In the genomic region with DNA sequence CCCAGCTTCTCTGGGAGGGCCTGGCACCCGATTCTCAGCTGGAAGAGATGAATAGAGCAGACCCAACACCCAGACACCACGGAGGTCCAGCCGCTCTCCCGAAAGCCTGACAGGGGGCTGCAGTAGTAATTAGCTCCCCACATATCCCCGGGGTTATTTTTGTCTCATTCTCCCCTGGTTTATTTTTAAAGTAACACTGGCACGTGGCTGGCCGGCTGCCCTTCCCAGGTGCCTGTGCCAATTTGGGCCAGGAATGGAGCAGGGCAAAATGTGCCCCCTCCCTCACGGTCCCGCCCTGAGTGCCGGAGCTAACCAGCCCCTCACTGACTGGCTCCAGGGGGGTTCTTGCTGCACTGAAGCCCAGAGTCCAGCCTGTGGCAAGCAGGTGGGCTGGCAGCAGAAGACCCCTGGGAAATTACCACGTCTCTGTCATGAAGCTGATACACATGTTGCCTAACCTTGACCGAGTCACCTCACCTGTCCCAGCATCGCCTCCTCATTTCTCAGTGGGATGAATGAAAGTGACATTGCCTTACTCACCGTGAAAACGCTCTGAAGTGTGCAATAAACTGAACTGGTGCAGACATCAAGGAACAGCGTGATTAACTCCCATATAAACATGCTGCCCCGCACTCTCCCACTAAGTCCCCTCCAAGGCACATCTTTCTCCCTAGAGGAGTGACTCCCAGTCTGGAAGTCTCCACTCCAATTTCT, we compare ENCODE assay signal across 30 cellular contexts. TPM values are rescaled to one million over a fixed set of nuclear protein-coding genes. Genes with fewer than 3 reads are reported as not detected.
DNase-seq lines count a peak whose midpoint lies in the region; FAIRE-seq and TF ChIP-seq lines count a peak whose summit lies in the region.
"Had no signal": no experiment of that assay in that cellular context is flagged by ENCODE, and none has a peak within 500 bp of the region (broad histone marks: within the 10 kb centered on the region; RNA-seq: fewer than 3 reads in every experiment).

No MANE protein-coding gene starts in this region.

- no peak overlapping the region for H2BK20ac ChIP-seq in H1 (ENCODE audit: low read length)

- TF ChIP-seq CTCF in H1 (IDR thresholded peaks at IDR 0.05; ENCODE audit: control extremely low read depth in 1 of 3, insufficient read depth in 1 of 3, low read depth in 1 of 3, low read length in 3 of 3) (no peak), kidney (IDR thresholded peaks at IDR 0.05; ENCODE audit: borderline replicate concordance, extremely low read depth, insufficient read depth) (no peak), glutamatergic neuron (IDR thresholded peaks at IDR 0.05; ENCODE audit: partially characterized antibody, unreplicated experiment) (no peak)

- CTCF ChIA-PET in H1 (lab: Charles Lee; ENCODE audit: partially characterized antibody): interaction anchor here (0.9 to 4.4 kb wide), 11 partner anchors 8 to 125 kb away, joined by 3 to 26 read pairs (median 5); no protein-coding TSS in a partner anchor

- H4K91ac ChIP-seq in H1 (replicated peaks; ENCODE audit: insufficient read length, low read length): no peak overlapping the region

- peaks cover 11% of the 10 kb centered on the region for H3K27me3 Mint-ChIP-seq in glutamatergic neuron (ENCODE audit: unreplicated experiment)
- no peaks in the 10 kb centered on the region for H3K27me3 Mint-ChIP-seq in activated CD4-positive, alpha-beta T cell treated with anti-CD3 and anti-CD28 coated beads, Interleukin-2, amount 10 ng/mL, durations not matched to agents 24 days and 14 days
- H3K27me3 Mint-ChIP-seq: stimulated activated naive CD8-positive, alpha-beta T cell treated with anti-CD3 and anti-CD28 coated beads, Interleukin-15, Interleukin-2, amounts not matched to agents 100 ng/mL and 50 ng/mL, for 24 hours had no signal

- no peak overlapping the region for H3K9ac ChIP-seq in BLaER1
- H3K9ac ChIP-seq in H1 (replicated peaks in 1 of 4; ENCODE audit: extremely low read depth in 1 of 4, low read depth in 3 of 4, low read length in 3 of 4): no peak overlapping the region
- no peak overlapping the region for H3K9ac ChIP-seq in kidney (ENCODE audit: low read length in 2 of 2)
- no peak overlapping the region for H3K9ac ChIP-seq in rectal smooth muscle tissue (ENCODE audit: low read length)

- no peak overlapping the region for H2BK12ac ChIP-seq in H1 (ENCODE audit: low read depth, low read length)

- H3K4me1 Mint-ChIP-seq in glutamatergic neuron (ENCODE audit: low read depth, unreplicated experiment): peaks cover 34% of the 10 kb centered on the region
- H3K4me1 Mint-ChIP-seq in activated CD4-positive, alpha-beta T cell treated with anti-CD3 and anti-CD28 coated beads, Interleukin-2, amount 10 ng/mL, durations not matched to agents 24 days and 14 days: no peaks in the 10 kb centered on the region
- H3K4me1 Mint-ChIP-seq: activated naive CD8-positive, alpha-beta T cell treated with anti-CD3 and anti-CD28 coated beads, Interleukin-2, amount 10 ng/mL, durations not matched to agents 7 days and 5 days had no signal

- TF ChIP-seq EP300 in H1 (IDR thresholded peaks at IDR 0.05; ENCODE audit: borderline replicate concordance in 1 of 2, low read depth in 2 of 2, low read length in 2 of 2): no peak

- H4K8ac ChIP-seq in H1 (ENCODE audit: extremely low read depth, insufficient read depth, low read length): no peak overlapping the region; the same call in 1 of the 2 replicates

- no peak overlapping the region for H4K5ac ChIP-seq in H1 (ENCODE audit: insufficient read length, low read depth, low read length)

- H2AFZ ChIP-seq in H1 (ENCODE audit: low read length): no peak overlapping the region

- H3K23ac ChIP-seq in H1 (ENCODE audit: insufficient read length): no peak overlapping the region

- no peak overlapping the region for H3K56ac ChIP-seq in H1 (replicated peaks; ENCODE audit: insufficient read length, low read depth, low read length)

- peaks cover 8% of the 10 kb centered on the region for H3K9me3 Mint-ChIP-seq in glutamatergic neuron (ENCODE audit: unreplicated experiment)
- no peaks in the 10 kb centered on the region for H3K9me3 Mint-ChIP-seq in activated CD4-positive, alpha-beta T cell treated with anti-CD3 and anti-CD28 coated beads, Interleukin-2, amount 10 ng/mL, durations not matched to agents 24 days and 14 days
- H3K9me3 Mint-ChIP-seq: activated naive CD8-positive, alpha-beta T cell treated with anti-CD3 and anti-CD28 coated beads, Interleukin-2, amount 10 ng/mL, durations not matched to agents 7 days and 5 days; stimulated activated naive CD8-positive, alpha-beta T cell treated with anti-CD3 and anti-CD28 coated beads, Interleukin-15, Interleukin-2, amounts not matched to agents 100 ng/mL and 50 ng/mL, for 24 hours had no signal

- intact Hi-C loops in kidney (cut with DNase I): no loop called here
- intact Hi-C loops in activated CD4-positive, alpha-beta T cell treated with anti-CD3 and anti-CD28 coated beads, Interleukin-2, amount 10 ng/mL, durations not matched to agents 24 days and 14 days (cut with micrococcal nuclease): no loop called here

- peaks cover 42% of the 10 kb centered on the region for H3K4me1 ChIP-seq in BLaER1
- peaks cover 0 to 11% (median 5%) of the 10 kb centered on the region in 4 experiments; a peak in 4 of 7 replicates for H3K4me1 ChIP-seq in H1 (replicated peaks in 1 of 4; ENCODE audit: control insufficient read depth in 3 of 4, insufficient read depth in 4 of 4, low read length in 3 of 4)
- peaks cover 0 to 8% of the 10 kb centered on the region in 2 donors for H3K4me1 ChIP-seq in kidney (ENCODE audit: control insufficient read depth in 1 of 2, insufficient read depth in 1 of 2, low read depth in 1 of 2, low read length in 2 of 2)
- peaks cover 26% of the 10 kb centered on the region for H3K4me1 ChIP-seq in rectal smooth muscle tissue (ENCODE audit: control insufficient read depth, insufficient read depth, low read length)
- H3K4me1 ChIP-seq: foreskin keratinocyte had no signal

- no peaks in the 10 kb centered on the region for H3K23me2 ChIP-seq in H1 (ENCODE audit: low read depth, low read length)

- H3K4ac ChIP-seq in H1 (replicated peaks; ENCODE audit: insufficient read length, low read depth, low read length): no peak overlapping the region

- TF ChIP-seq POLR2A in H1 (IDR thresholded peaks at IDR 0.05; ENCODE audit: control extremely low read depth in 1 of 2, low read depth in 2 of 2, low read length in 2 of 2): no peak

- H4K20me1 ChIP-seq in BLaER1 (no peaks in the 10 kb centered on the region), H1 (replicated peaks in 1 of 2; ENCODE audit: control insufficient read depth in 1 of 2, insufficient read depth in 2 of 2, low read length in 2 of 2) (no peaks in the 10 kb centered on the region)

- no peaks in the 10 kb centered on the region for H3K9me3 ChIP-seq in BLaER1
- H3K9me3 ChIP-seq in H1 (ENCODE audit: insufficient read depth in 2 of 2, low read depth in 1 of 2, low read length in 1 of 2): no peaks in the 10 kb centered on the region
- H3K9me3 ChIP-seq in kidney (ENCODE audit: control insufficient read depth in 1 of 2, low read length in 2 of 2): no peaks in the 10 kb centered on the region
- H3K9me3 ChIP-seq: BE2C, mucosa of descending colon, SJCRH30, vagina had no signal

- H3K27me3 ChIP-seq in BLaER1: no peaks in the 10 kb centered on the region
- no peaks in the 10 kb centered on the region; a peak in 1 of 7 replicates for H3K27me3 ChIP-seq in H1 (replicated peaks in 1 of 4; ENCODE audit: control insufficient read depth in 3 of 4, extremely low read depth in 1 of 4, insufficient read depth in 3 of 4, low read length in 3 of 4)
- no peaks in the 10 kb centered on the region for H3K27me3 ChIP-seq in rectal smooth muscle tissue (ENCODE audit: control insufficient read depth, insufficient read depth, low read length)
- H3K27me3 ChIP-seq: BE2C, brain microvascular endothelial cell, vagina had no signal

- H3K79me1 ChIP-seq in H1 (ENCODE audit: low read depth, low read length): no peaks in the 10 kb centered on the region

- H3K4me3 ChIP-seq in BLaER1 (no peak overlapping the region), H1 (ENCODE audit: extremely low read depth in 1 of 4, insufficient read depth in 2 of 4, low read depth in 3 of 4, low read length in 4 of 4) (no peak overlapping the region), kidney (ENCODE audit: low read length in 2 of 2) (no peak overlapping the region), rectal smooth muscle tissue (ENCODE audit: low read length) (no peak overlapping the region)
- H3K4me3 ChIP-seq: mucosa of descending colon, SJCRH30, skin epidermis, vagina had no signal

- H3K27ac ChIP-seq in BLaER1: no peak overlapping the region
- H3K27ac ChIP-seq in H1 (ENCODE audit: low read depth, low read length): no peak overlapping the region
- no peak overlapping the region for H3K27ac ChIP-seq in kidney (ENCODE audit: low read depth in 2 of 2, low read length in 2 of 2)
- peak overlapping the region; percentile 18 for H3K27ac ChIP-seq in rectal smooth muscle tissue (ENCODE audit: low read depth, low read length)
- H3K27ac ChIP-seq: brain microvascular endothelial cell, epithelial cell of prostate, foreskin keratinocyte, SJCRH30, skin epidermis, vagina had no signal

- H3K4me2 ChIP-seq in BLaER1: peak overlapping the region; percentile 24; the same call in 1 of the 2 replicates
- H3K4me2 ChIP-seq in H1 (ENCODE audit: insufficient read depth in 1 of 2, low read depth in 2 of 2, low read length in 2 of 2): no peak overlapping the region

- no peak for DNase-seq in H1 (ENCODE audit: low read depth in 1 of 2, low spot score in 2 of 2)
- peak; percentile 50 for DNase-seq in kidney
- DNase-seq in glutamatergic neuron: no peak
- no peak for DNase-seq in D341Med (ENCODE audit: low spot score)
- no peak for DNase-seq in activated CD4-positive, alpha-beta T cell treated with anti-CD3 and anti-CD28 coated beads, Interleukin-2, amount 10 ng/mL, durations not matched to agents 24 days and 14 days
- no peak for DNase-seq in AG20443 (ENCODE audit: low spot score)
- DNase-seq: activated CD4-positive, alpha-beta T cell treated with anti-CD3 and anti-CD28 coated beads, Interleukin-2, amount 50 U/mL, for 1 hour; activated CD8-positive, alpha-beta memory T cell treated with anti-CD3 and anti-CD28 coated beads, Interleukin-2, amount 50 U/mL, for 48 hours; activated naive CD8-positive, alpha-beta T cell treated with anti-CD3 and anti-CD28 coated beads, Interleukin-2, amount 10 ng/mL, durations not matched to agents 7 days and 5 days; BE2C; brain microvascular endothelial cell; Calu3; foreskin keratinocyte; mucosa of descending colon; NCI-H1048; NCI-H1930; NCI-H345; NCI-H82; SJCRH30; stimulated activated CD4-positive, alpha-beta T cell treated with anti-CD3 and anti-CD28 coated beads, Interleukin-4, amount 100 ng/mL, for 1 hour had no signal

- WGBS in H1 (ENCODE audit: extremely low coverage in 1 of 2, insufficient coverage in 1 of 2, insufficient read length in 1 of 2, insufficient replicate concordance in 2 of 2, low coverage in 1 of 2, low lambda C conversion rate in 2 of 2, missing lambda C conversion rate in 1 of 2), 2 experiments: 84% methylated on average over 15 of the region's 17 CpGs; no CpG with 5 or more reads in 1 of the 2 experiments

- no peak overlapping the region for H3K27ac Mint-ChIP-seq in glutamatergic neuron (ENCODE audit: unreplicated experiment)
- H3K27ac Mint-ChIP-seq in activated CD4-positive, alpha-beta T cell treated with anti-CD3 and anti-CD28 coated beads, Interleukin-2, amount 10 ng/mL, durations not matched to agents 24 days and 14 days: no peak overlapping the region
- H3K27ac Mint-ChIP-seq: activated naive CD8-positive, alpha-beta T cell treated with anti-CD3 and anti-CD28 coated beads, Interleukin-2, amount 10 ng/mL, durations not matched to agents 7 days and 5 days; stimulated activated naive CD8-positive, alpha-beta T cell treated with anti-CD3 and anti-CD28 coated beads, Interleukin-15, Interleukin-2, amounts not matched to agents 100 ng/mL and 50 ng/mL, for 24 hours had no signal

- no peak overlapping the region; the same call in 1 of the 2 replicates for H3K18ac ChIP-seq in H1 (ENCODE audit: extremely low read depth, low read length)

- peaks cover 5% of the 10 kb centered on the region for H3K36me3 Mint-ChIP-seq in glutamatergic neuron (ENCODE audit: unreplicated experiment)
- no peaks in the 10 kb centered on the region for H3K36me3 Mint-ChIP-seq in activated CD4-positive, alpha-beta T cell treated with anti-CD3 and anti-CD28 coated beads, Interleukin-2, amount 10 ng/mL, durations not matched to agents 24 days and 14 days (ENCODE audit: low read depth)
- H3K36me3 Mint-ChIP-seq: activated naive CD8-positive, alpha-beta T cell treated with anti-CD3 and anti-CD28 coated beads, Interleukin-2, amount 10 ng/mL, durations not matched to agents 7 days and 5 days had no signal

- no peak overlapping the region for H2AK5ac ChIP-seq in H1 (ENCODE audit: low read depth, low read length)

- H3K4me3 Mint-ChIP-seq in glutamatergic neuron (ENCODE audit: unreplicated experiment): no peak overlapping the region
- no peak overlapping the region for H3K4me3 Mint-ChIP-seq in activated CD4-positive, alpha-beta T cell treated with anti-CD3 and anti-CD28 coated beads, Interleukin-2, amount 10 ng/mL, durations not matched to agents 24 days and 14 days
- H3K4me3 Mint-ChIP-seq: activated naive CD8-positive, alpha-beta T cell treated with anti-CD3 and anti-CD28 coated beads, Interleukin-2, amount 10 ng/mL, durations not matched to agents 7 days and 5 days; stimulated activated naive CD8-positive, alpha-beta T cell treated with anti-CD3 and anti-CD28 coated beads, Interleukin-15, Interleukin-2, amounts not matched to agents 100 ng/mL and 50 ng/mL, for 24 hours had no signal

- FAIRE-seq in H1 (lab: Jason Lieb, UNC) (no peak), kidney (lab: Jason Lieb, UNC) (no peak)
- FAIRE-seq: A204.1, GM18507 had no signal

- no peaks in the 10 kb centered on the region for H3K36me3 ChIP-seq in BLaER1
- H3K36me3 ChIP-seq in H1 (ENCODE audit: control insufficient read depth in 2 of 4, insufficient read depth in 4 of 4, low read length in 3 of 4): no peaks in the 10 kb centered on the region
- no peaks in the 10 kb centered on the region for H3K36me3 ChIP-seq in kidney (ENCODE audit: control insufficient read depth in 1 of 2, insufficient read depth in 2 of 2, low read length in 2 of 2)
- no peaks in the 10 kb centered on the region for H3K36me3 ChIP-seq in rectal smooth muscle tissue (ENCODE audit: control insufficient read depth, insufficient read depth, low read length)
- H3K36me3 ChIP-seq: BE2C, brain microvascular endothelial cell, SJCRH30, vagina had no signal

- no peaks in the 10 kb centered on the region for H3K79me2 ChIP-seq in H1 (ENCODE audit: control insufficient read depth in 1 of 2, insufficient read depth in 2 of 2, low read length in 2 of 2)

- no peak overlapping the region for H3K14ac ChIP-seq in H1 (ENCODE audit: insufficient read length)

- 0 out of 2 replicates have a peak overlapping the region, but pooled peaks have one; percentile 24 for H2BK5ac ChIP-seq in H1 (ENCODE audit: low read depth, low read length)

- no peak overlapping the region for H2BK120ac ChIP-seq in H1 (replicated peaks; ENCODE audit: low read depth, low read length)

- POLR2A ChIA-PET in H1 (lab: Charles Lee; ENCODE audit: partially characterized antibody): interaction anchor here (1.6 kb wide), 1 partner anchor 14 kb away, joined by 3 read pairs; no protein-coding TSS in a partner anchor

- no peak overlapping the region for H2BK15ac ChIP-seq in H1 (ENCODE audit: low read length)

- TF ChIP-seq RAD21 in H1 (IDR thresholded peaks at IDR 0.05 in 1 of 2, conservative IDR thresholded peaks at IDR 0.05 in 1 of 2; ENCODE audit: low read depth in 2 of 2, low read length in 2 of 2): no peak

RNA-seq across cellular contexts. Expression of a gene that starts 18.4 kb away (rescaled TPM):
- total RNA-seq in H1 (2021; fragmentation: NEBNext Ultra II Directional; extraction: Animal tissue kit (Norgen Biotek cat#: 25700)): 0.11 and 0.30 TPM in 2 replicates
- 0.29 and 0.33 TPM in 2 replicates for polyA plus RNA-seq in H1 (2011; rRNA removed)
- polyA plus RNA-seq in H1 (2011; cell fraction: cytosol; rRNA removed): 0.08 TPM
- 0.11 TPM for polyA plus RNA-seq in H1 (2011; cell fraction: nucleus; rRNA removed)
- polyA plus RNA-seq in H1 (2012, experiment 1 of 2): 0.05 to 0.24 TPM (median 0.14 TPM) in 4 replicates
- 0.09 TPM for polyA plus RNA-seq in H1 (2012, experiment 2 of 2)
- 0.06 TPM for polyA plus RNA-seq in H1 (2013, experiment 1 of 2)
- polyA plus RNA-seq in H1 (2013, experiment 2 of 2): 0.04 TPM
- polyA minus RNA-seq in H1 (2011; rRNA and poly(A)+ RNA removed): 0.06 and 0.15 TPM in 2 replicates
- polyA minus RNA-seq in H1 (2011; cell fraction: cytosol; rRNA and poly(A)+ RNA removed): not detected
- not detected for polyA minus RNA-seq in H1 (2011; cell fraction: nucleus; rRNA and poly(A)+ RNA removed)
- 8.1 TPM for total RNA-seq in kidney
- polyA plus RNA-seq in kidney (ENCODE audit: insufficient read depth, low read depth, low replicate concordance): 2.1 TPM
- total RNA-seq in glutamatergic neuron (ENCODE audit: unreplicated experiment): 21.7 TPM
- not detected in 2 replicates for total RNA-seq in activated CD4-positive, alpha-beta T cell treated with anti-CD3 and anti-CD28 coated beads, Interleukin-2, amount 10 ng/mL, durations not matched to agents 24 days and 14 days
- total RNA-seq: activated naive CD8-positive, alpha-beta T cell treated with anti-CD3 and anti-CD28 coated beads, Interleukin-2, amount 10 ng/mL, durations not matched to agents 7 days and 5 days; Calu3; foreskin keratinocyte; LHCN-M2; T-helper 1 cell treated with Interleukin-12 subunit alpha and Interleukin-12 subunit beta and Interleukin-4 antibody, amounts not matched to agents 30 ng/mL and 1 ng/mL, for 36 hours had no signal
- polyA plus RNA-seq: foreskin keratinocyte had no signal

RNA-seq across cellular contexts. Expression of a gene that starts 53.2 kb away (rescaled TPM):
- 11.2 and 11.6 TPM in 2 replicates for total RNA-seq in H1 (2021; fragmentation: NEBNext Ultra II Directional; extraction: Animal tissue kit (Norgen Biotek cat#: 25700))
- polyA plus RNA-seq in H1 (2011; rRNA removed) (12.9 and 13.5 TPM in 2 replicates), kidney (ENCODE audit: insufficient read depth, low read depth, low replicate concordance) (43.1 TPM)
- 7.3 TPM for polyA plus RNA-seq in H1 (2011; cell fraction: cytosol; rRNA removed)
- polyA plus RNA-seq in H1 (2011; cell fraction: nucleus; rRNA removed): 6.5 TPM
- polyA plus RNA-seq in H1 (2012, experiment 1 of 2): 7.5 to 10.5 TPM (median 8.8 TPM) in 4 replicates
- polyA plus RNA-seq in H1 (2012, experiment 2 of 2): 8.0 TPM
- polyA plus RNA-seq in H1 (2013, experiment 1 of 2): 14.9 TPM
- 17.3 TPM for polyA plus RNA-seq in H1 (2013, experiment 2 of 2)
- 19.7 and 19.8 TPM in 2 replicates for polyA minus RNA-seq in H1 (2011; rRNA and poly(A)+ RNA removed)
- polyA minus RNA-seq in H1 (2011; cell fraction: cytosol; rRNA and poly(A)+ RNA removed): 12.4 TPM
- polyA minus RNA-seq in H1 (2011; cell fraction: nucleus; rRNA and poly(A)+ RNA removed): 9.9 TPM
- total RNA-seq in kidney (63.7 TPM), glutamatergic neuron (ENCODE audit: unreplicated experiment) (28.8 TPM)
- total RNA-seq in activated CD4-positive, alpha-beta T cell treated with anti-CD3 and anti-CD28 coated beads, Interleukin-2, amount 10 ng/mL, durations not matched to agents 24 days and 14 days: 10.5 and 11.5 TPM in 2 replicates
